Comparison of ENCODE assay signal across 8 cellular contexts in genomic region chr18:75211721-75212625, GRCh38. TPM values are rescaled to one million over a fixed set of nuclear protein-coding genes. Genes with fewer than 3 reads are reported as not detected.
A peak's percentile ranks its signal among the peaks of the same experiment; 100 is the strongest.
DNase-seq lines count a peak whose midpoint lies in the region; ATAC-seq, FAIRE-seq and TF ChIP-seq lines count a peak whose summit lies in the region.

No MANE protein-coding gene starts in this region.

- 0 to 1% (median 1%) methylated on average over 29 to 82 of the region's 82 CpGs for WGBS in heart left ventricle, 4 donors

- H3K4me3 ChIP-seq in heart left ventricle = peak overlapping the region; percentile 63 to 95 (median 84)

- no peak for ATAC-seq in heart left ventricle
- no peak for ATAC-seq in HG02571 (IDR thresholded peaks at IDR 0.05; ENCODE audit: unreplicated experiment)

- H3K4me1 Mint-ChIP-seq in progenitor cell of endocrine pancreas (ENCODE audit: low read depth) = peaks cover 58% of the 10 kb centered on the region

- TF ChIP-seq CTCF in heart left ventricle (IDR thresholded peaks at IDR 0.05) (no peak), progenitor cell of endocrine pancreas (IDR thresholded peaks at IDR 0.05; ENCODE audit: unreplicated experiment) (no peak)

- no peak for FAIRE-seq in RCC 7860 (lab: Jason Lieb, UNC)

- peak in 1 of 2 donors; percentile 10 for TF ChIP-seq POLR2A in heart left ventricle (IDR thresholded peaks at IDR 0.05)

- H3K9me3 Mint-ChIP-seq in progenitor cell of endocrine pancreas (ENCODE audit: low read depth) = no peaks in the 10 kb centered on the region

- peak; percentile 19 for DNase-seq in NCI-H1105 (lab: John Stamatoyannopoulos, UW)
- DNase-seq in NCI-H1105 treated with DMSO at 0.1 percent for 48 hours (lab: John Stamatoyannopoulos, UW) = no peak
- DNase-seq in MV-4-11 (lab: John Stamatoyannopoulos, UW) = peak; percentile 16
- DNase-seq in activated gamma-delta T cell (lab: John Stamatoyannopoulos, UW) = peak; percentile 35
- peak; percentile 63 to 76 (median 65) for DNase-seq in heart left ventricle
- peak; percentile 31 for DNase-seq in progenitor cell of endocrine pancreas (ENCODE audit: low spot score, unreplicated experiment)
- DNase-seq in RCC 7860 (ENCODE audit: low spot score) = no peak

- no peaks in the 10 kb centered on the region for H3K36me3 ChIP-seq in heart left ventricle

- H3K4me1 ChIP-seq in heart left ventricle = peaks cover 7 to 61% (median 46%) of the 10 kb centered on the region in 12 donors

- no peaks in the 10 kb centered on the region for H3K27me3 Mint-ChIP-seq in progenitor cell of endocrine pancreas

- intact Hi-C loops in heart left ventricle (cut with DNase I) = loop anchor here in 4 of 10 donors (2.0 to 10.0 kb wide), 4 partner anchors 35 to 245 kb away; no protein-coding TSS in a partner anchor

- H3K27ac ChIP-seq in heart left ventricle = peak overlapping the region; percentile 76 to 91 (median 90)

- H3K4me3 Mint-ChIP-seq in progenitor cell of endocrine pancreas (ENCODE audit: low read depth) = peak overlapping the region; percentile 74

- no peaks in the 10 kb centered on the region for H3K9me3 ChIP-seq in heart left ventricle

- peak overlapping the region; percentile 95 for H3K27ac Mint-ChIP-seq in progenitor cell of endocrine pancreas

- H3K36me3 Mint-ChIP-seq in progenitor cell of endocrine pancreas (ENCODE audit: insufficient read depth) = no peaks in the 10 kb centered on the region

- H3K27me3 ChIP-seq in heart left ventricle = no peaks in the 10 kb centered on the region

RNA-seq across cellular contexts. Expression of gene TSHZ1, which starts 1.4 kb away (rescaled TPM):
- total RNA-seq in heart left ventricle = 10 to 100 TPM; 14.7 to 27.9 (median 19.5) TPM
- polyA plus RNA-seq in heart left ventricle = 1 to 10 TPM; 7.5 to 8.8 TPM
- 16.9 and 17.1 TPM in 2 replicates for total RNA-seq in progenitor cell of endocrine pancreas

RNA-seq across cellular contexts. Expression of gene PTGR3, which starts 3.0 kb away (rescaled TPM):
- total RNA-seq in heart left ventricle (10 to 100 TPM; 35.3 to 58.2 (median 49.4) TPM), progenitor cell of endocrine pancreas (35.2 and 36.8 TPM in 2 replicates)
- 10 to 100 TPM; 13.6 to 33.4 TPM for polyA plus RNA-seq in heart left ventricle

Comparison
In these comparisons a context has a peak if more than half of its experiments do, and no peak if none do; other contexts are left out.
1. DNase-seq: peak in NCI-H1105 (single experiment), MV-4-11 (single experiment), activated gamma-delta T cell (single experiment), heart left ventricle (5 of 5) and progenitor cell of endocrine pancreas (single experiment); none in NCI-H1105 treated with DMSO at 0.1 percent for 48 hours (single experiment) and RCC 7860 (single experiment).